24 cellular contexts compared by ENCODE assay signal in genomic region chr20:3068075-3068474, GRCh38. TPM values are rescaled to one million over a fixed set of nuclear protein-coding genes. Genes with fewer than 3 reads are reported as not detected.
DNase-seq lines count a peak whose midpoint lies in the region; ATAC-seq and TF ChIP-seq lines count a peak whose summit lies in the region.
"Had no signal": no experiment of that assay in that cellular context is flagged by ENCODE, and none has a peak within 500 bp of the region (broad histone marks: within the 10 kb centered on the region; RNA-seq: fewer than 3 reads in every experiment).

No MANE protein-coding gene starts in this region.

- H3K4me1 ChIP-seq in vagina: peaks cover 51% of the 10 kb centered on the region
- peaks cover 7% of the 10 kb centered on the region for H3K4me1 ChIP-seq in mammary epithelial cell (ENCODE audit: insufficient read depth, low read length)
- H3K4me1 ChIP-seq: SJSA1 had no signal

- H4K20me1 ChIP-seq in mammary epithelial cell (ENCODE audit: insufficient read depth, low read length): no peaks in the 10 kb centered on the region

- H3K9me3 ChIP-seq in vagina: no peaks in the 10 kb centered on the region
- H3K9me3 ChIP-seq in mammary epithelial cell (replicated peaks; ENCODE audit: insufficient read depth, low read length): no peaks in the 10 kb centered on the region
- H3K9me3 ChIP-seq: SJSA1, stomach had no signal

- no peak overlapping the region for H2AFZ ChIP-seq in mammary epithelial cell (ENCODE audit: low read depth, low read length)
- H2AFZ ChIP-seq: GM23338 had no signal

- H3K27ac ChIP-seq in vagina (peak overlapping the region; percentile 80), mammary epithelial cell (ENCODE audit: insufficient read depth, low read depth, low read length) (no peak overlapping the region)
- H3K27ac ChIP-seq: 22Rv1, HL-60, SJSA1, stomach had no signal

- no TSS peak for BruUV-seq in mammary epithelial cell (replicated peaks; lab: Mats Ljungman, UMichigan)

- no peaks in the 10 kb centered on the region for H3K27me3 ChIP-seq in vagina
- H3K27me3 ChIP-seq in mammary epithelial cell (ENCODE audit: insufficient read depth, low read length): peaks cover 10% of the 10 kb centered on the region

- TF ChIP-seq POLR2A in vagina (IDR thresholded peaks at IDR 0.05): no peak

- TF ChIP-seq CTCF in fibroblast of villous mesenchyme (IDR thresholded peaks at IDR 0.05; ENCODE audit: insufficient read depth, low read depth, low read length) (no peak), vagina (IDR thresholded peaks at IDR 0.05) (no peak), mammary epithelial cell (conservative IDR thresholded peaks at IDR 0.05 in 1 of 2, IDR thresholded peaks at IDR 0.05 in 1 of 2; ENCODE audit: extremely low read depth in 1 of 2, insufficient read depth in 1 of 2, low read depth in 1 of 2, low read length in 2 of 2) (no peak)

- dilution Hi-C loops in mammary epithelial cell (cut with HindIII; ENCODE audit: low sequenced_read_pairs): no loop called here

- intact Hi-C loops in vagina (cut with DNase I): no loop called here
- intact Hi-C loops in mammary epithelial cell (cut with micrococcal nuclease): no loop called here

- no peaks in the 10 kb centered on the region for H3K79me2 ChIP-seq in mammary epithelial cell (ENCODE audit: insufficient read depth, low read length)

- H3K9ac ChIP-seq in mammary epithelial cell (ENCODE audit: insufficient read depth, low read length): no peak overlapping the region

- CTCF ChIA-PET in mammary epithelial cell (lab: Charles Lee; ENCODE audit: low non-redundant PET): no interaction called here

- ATAC-seq in HG03108 (IDR thresholded peaks at IDR 0.05; ENCODE audit: unreplicated experiment): peak; percentile 47
- ATAC-seq in GM21529 (IDR thresholded peaks at IDR 0.05; ENCODE audit: unreplicated experiment): no peak
- ATAC-seq: activated CD4-positive, CD25-positive, alpha-beta regulatory T cell treated with anti-CD3 and anti-CD28 coated beads, Interleukin-2, amount 50 U/mL, for 24 hours; activated naive CD8-positive, alpha-beta T cell treated with anti-CD3 and anti-CD28 coated beads, Interleukin-2, amount 50 U/mL, for 24 hours; GM23338; T-cell had no signal

- H3K4me2 ChIP-seq in mammary epithelial cell (ENCODE audit: insufficient read depth, low read depth, low read length): no peak overlapping the region
- H3K4me2 ChIP-seq: GM23338 had no signal

- DNase-seq in NCI-H345 (lab: John Stamatoyannopoulos, UW) (peak; percentile 36), NCI-H345 treated with DMSO at 0.1 percent for 48 hours (lab: John Stamatoyannopoulos, UW; ENCODE audit: unreplicated experiment) (no peak), fibroblast of villous mesenchyme (ENCODE audit: low read depth) (peak; percentile 17), vagina (ENCODE audit: extremely low spot score in 2 of 2) (no peak), mammary epithelial cell (no peak), HK-2 (ENCODE audit: unreplicated experiment) (no peak)
- DNase-seq: activated CD4-positive, alpha-beta memory T cell treated with anti-CD3 and anti-CD28 coated beads, Interleukin-2, amount 10 ng/mL, durations not matched to agents 7 days and 5 days; activated gamma-delta T cell; activated naive CD8-positive, alpha-beta T cell treated with anti-CD3 and anti-CD28 coated beads, Interleukin-2, amount 50 U/mL, for 24 hours; dorsolateral prefrontal cortex; NCI-H1417; NCI-H524; stomach; T-cell had no signal

- no peak overlapping the region for H3K4me3 ChIP-seq in fibroblast of villous mesenchyme (ENCODE audit: low read depth, low read length)
- no peak overlapping the region for H3K4me3 ChIP-seq in vagina
- no peak overlapping the region for H3K4me3 ChIP-seq in mammary epithelial cell (replicated peaks in 1 of 3; ENCODE audit: insufficient read depth in 1 of 3, low read depth in 2 of 3, low read length in 3 of 3)
- H3K4me3 ChIP-seq: dorsolateral prefrontal cortex, GM23338, lung, SJSA1, stomach had no signal

- H3K36me3 ChIP-seq in vagina (no peaks in the 10 kb centered on the region), mammary epithelial cell (ENCODE audit: insufficient read depth, low read length) (no peaks in the 10 kb centered on the region)
- H3K36me3 ChIP-seq: SJSA1, stomach had no signal

- in situ Hi-C loops in mammary epithelial cell (cut with MboI; ENCODE audit: low sequenced_read_pairs in 2 of 2): loop anchor here in 1 of 2 donors (10.0 kb wide), 1 partner anchor 47 kb away; no protein-coding TSS in a partner anchor

- 81% methylated on average over 8 of the region's 8 CpGs for WGBS in mammary epithelial cell (ENCODE audit: low coverage, missing lambda C conversion rate)

RNA-seq across cellular contexts. Expression of gene OXT, which starts 3.3 kb away (rescaled TPM):
- total RNA-seq in fibroblast of villous mesenchyme: not detected in 2 replicates
- not detected for total RNA-seq in vagina
- not detected for total RNA-seq in mammary epithelial cell
- not detected for polyA plus RNA-seq in mammary epithelial cell
- polyA minus RNA-seq in mammary epithelial cell: not detected
- total RNA-seq: activated CD4-positive, alpha-beta memory T cell treated with anti-CD3 and anti-CD28 coated beads, Interleukin-2, amount 10 ng/mL, durations not matched to agents 7 days and 5 days; GM23338; lung; progenitor cell of endocrine pancreas; SJSA1; stomach had no signal
- polyA plus RNA-seq: keratinocyte, lung had no signal

RNA-seq across cellular contexts. Expression of gene AVP, which starts 16.4 kb away (rescaled TPM):
- total RNA-seq in fibroblast of villous mesenchyme: not detected in 2 replicates
- not detected for total RNA-seq in vagina
- not detected for total RNA-seq in mammary epithelial cell
- not detected for polyA plus RNA-seq in mammary epithelial cell
- polyA minus RNA-seq in mammary epithelial cell: not detected
- total RNA-seq: activated CD4-positive, alpha-beta memory T cell treated with anti-CD3 and anti-CD28 coated beads, Interleukin-2, amount 10 ng/mL, durations not matched to agents 7 days and 5 days; GM23338; lung; progenitor cell of endocrine pancreas; SJSA1; stomach had no signal
- polyA plus RNA-seq: keratinocyte, lung, stomach had no signal

RNA-seq across cellular contexts. Expression of gene MRPS26, which starts 22.2 kb away (rescaled TPM):
- 26.8 and 31.6 TPM in 2 replicates for total RNA-seq in fibroblast of villous mesenchyme
- total RNA-seq in vagina: 52.3 TPM
- 10 to 100 TPM; 25.3 to 54.7 TPM for total RNA-seq in mammary epithelial cell
- polyA plus RNA-seq in mammary epithelial cell: 55.9 TPM
- 3.5 TPM for polyA minus RNA-seq in mammary epithelial cell

RNA-seq across cellular contexts. Expression of gene GNRH2, which starts 24.7 kb away (rescaled TPM):
- total RNA-seq in fibroblast of villous mesenchyme (under 0.01 TPM in 1 of 2 replicates, not detected in the other), vagina (not detected), mammary epithelial cell (under 1 TPM in 1 of 2 donors, not detected in 1; 0.42 TPM)
- polyA plus RNA-seq in mammary epithelial cell: not detected
- polyA minus RNA-seq in mammary epithelial cell: not detected
- total RNA-seq: GM23338, SJSA1 had no signal
- polyA plus RNA-seq: GM23338 had no signal

Comparison
In these comparisons a context has a peak if more than half of its experiments do, and no peak if none do; other contexts are left out.
1. DNase-seq: peak in NCI-H345 (single experiment) and fibroblast of villous mesenchyme (single experiment); none in NCI-H345 treated with DMSO at 0.1 percent for 48 hours (single experiment), vagina (0 of 2), mammary epithelial cell (single experiment) and HK-2 (single experiment).